Comparison of ENCODE assay signal across 25 cellular contexts in the genomic region with DNA sequence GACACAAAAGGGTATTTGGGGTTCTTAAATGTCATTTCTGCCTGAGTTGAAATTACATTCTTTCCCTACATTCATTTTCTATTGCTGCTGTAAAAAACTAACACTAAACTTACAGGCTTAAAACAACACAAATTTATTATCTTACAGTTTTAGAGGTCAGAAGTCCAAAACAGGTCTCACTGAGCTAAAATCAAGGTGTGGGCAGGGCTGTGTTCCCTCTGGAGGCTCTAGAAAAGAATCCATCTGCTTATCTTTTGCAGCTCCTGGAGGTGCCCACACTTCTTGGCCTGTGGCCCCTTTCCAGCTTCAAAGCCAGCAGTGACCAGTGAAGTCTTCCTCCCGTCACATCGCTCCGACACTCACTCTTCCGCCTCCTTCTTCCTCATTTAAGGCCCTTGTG.
"Had no signal": no experiment of that assay in that cellular context is flagged by ENCODE, and none has a peak within 500 bp of the region (broad histone marks: within the 10 kb centered on the region; RNA-seq: fewer than 3 reads in every experiment).

No MANE protein-coding gene starts in this region.

- H3K9me3 Mint-ChIP-seq: immature natural killer cell; mesothelial cell of epicardium; naive thymus-derived CD4-positive, alpha-beta T cell; natural killer cell treated with Interleukin-12 subunit alpha and Interleukin-12 subunit beta and Interleukin-15 and Interleukin-18, amount 100 ng/mL, for 72 hours; stimulated activated naive B cell treated with anti-CD40 and anti-IgM and Interleukin-4, amounts not matched to agents 10 μg/mL and 1 μg/mL and 100 μg/mL, for 72 hours; type B pancreatic cell had no signal

- ATAC-seq: heart left ventricle; naive thymus-derived CD4-positive, alpha-beta T cell; natural killer cell treated with Interleukin-12 subunit alpha and Interleukin-12 subunit beta and Interleukin-15 and Interleukin-18, amount 100 ng/mL, for 72 hours; stimulated activated naive B cell treated with anti-CD40 and anti-IgM and Interleukin-4, amounts not matched to agents 10 μg/mL and 1 μg/mL and 100 μg/mL, for 72 hours; stimulated activated naive CD8-positive, alpha-beta T cell treated with anti-CD3 and anti-CD28 coated beads, Interleukin-15, Interleukin-2, amounts not matched to agents 100 U/mL and 50 U/mL, for 24 hours had no signal

- FAIRE-seq: islet of Langerhans, kidney, small intestine had no signal

- H3K27me3 ChIP-seq: heart left ventricle, ovary, right atrium auricular region, sigmoid colon, spleen, stomach, testis, thyroid gland, vagina had no signal

- H3K4me3 Mint-ChIP-seq: immature natural killer cell; mesothelial cell of epicardium; naive thymus-derived CD4-positive, alpha-beta T cell; natural killer cell treated with Interleukin-12 subunit alpha and Interleukin-12 subunit beta and Interleukin-15 and Interleukin-18, amount 100 ng/mL, for 72 hours; stimulated activated naive B cell treated with anti-CD40 and anti-IgM and Interleukin-4, amounts not matched to agents 10 μg/mL and 1 μg/mL and 100 μg/mL, for 72 hours; type B pancreatic cell had no signal

- H3K27ac Mint-ChIP-seq: immature natural killer cell; mesothelial cell of epicardium; natural killer cell treated with Interleukin-12 subunit alpha and Interleukin-12 subunit beta and Interleukin-15 and Interleukin-18, amount 100 ng/mL, for 72 hours; progenitor cell of endocrine pancreas; stimulated activated naive B cell treated with anti-CD40 and anti-IgM and Interleukin-4, amounts not matched to agents 10 μg/mL and 1 μg/mL and 100 μg/mL, for 72 hours; type B pancreatic cell had no signal

- H3K36me3 Mint-ChIP-seq: immature natural killer cell; mesothelial cell of epicardium; natural killer cell treated with Interleukin-12 subunit alpha and Interleukin-12 subunit beta and Interleukin-15 and Interleukin-18, amount 100 ng/mL, for 72 hours; type B pancreatic cell had no signal

- H3K4me3 ChIP-seq: heart left ventricle, left ventricle myocardium inferior, lung, ovary, right atrium auricular region, sigmoid colon, spleen, stomach, testis, thyroid gland, vagina had no signal

- H3K4me1 ChIP-seq: left ventricle myocardium inferior, right atrium auricular region, spleen, stomach, testis, thyroid gland, vagina had no signal

- H3K36me3 ChIP-seq: heart left ventricle, left ventricle myocardium inferior, ovary, right atrium auricular region, sigmoid colon, spleen, stomach, thyroid gland, vagina had no signal

- H3K27ac ChIP-seq: heart left ventricle, left ventricle myocardium inferior, ovary, right atrium auricular region, sigmoid colon, spleen, stomach, testis, thyroid gland, vagina had no signal

- H3K9me3 ChIP-seq: heart left ventricle, left ventricle myocardium inferior, ovary, right atrium auricular region, sigmoid colon, spleen, stomach, testis, thyroid gland, vagina had no signal

- DNase-seq: heart left ventricle; hypothalamus; immature natural killer cell; kidney; left ventricle myocardium inferior; mesendoderm; naive thymus-derived CD4-positive, alpha-beta T cell; ovary; sigmoid colon; small intestine; spleen; stimulated activated CD4-positive, alpha-beta T cell treated with anti-CD3 and anti-CD28 coated beads, Interleukin-4, amount 100 ng/mL, for 24 hours; stimulated activated naive B cell treated with anti-CD40 and anti-IgM and Interleukin-4, amounts not matched to agents 10 μg/mL and 1 μg/mL and 100 μg/mL, for 72 hours; stimulated activated naive CD8-positive, alpha-beta T cell treated with anti-CD3 and anti-CD28 coated beads, Interleukin-15, Interleukin-2, amounts not matched to agents 100 U/mL and 50 U/mL, for 24 hours; stomach; testis; thyroid gland had no signal

- H3K4me1 Mint-ChIP-seq: mesothelial cell of epicardium; naive thymus-derived CD4-positive, alpha-beta T cell had no signal

- H3K27me3 Mint-ChIP-seq: natural killer cell treated with Interleukin-12 subunit alpha and Interleukin-12 subunit beta and Interleukin-15 and Interleukin-18, amount 100 ng/mL, for 72 hours; progenitor cell of endocrine pancreas; stimulated activated naive B cell treated with anti-CD40 and anti-IgM and Interleukin-4, amounts not matched to agents 10 μg/mL and 1 μg/mL and 100 μg/mL, for 72 hours had no signal
